17 cellular contexts compared by ENCODE assay signal in genomic region chr22:42430486-42431125, GRCh38. TPM values are rescaled to one million over a fixed set of nuclear protein-coding genes. Genes with fewer than 3 reads are reported as not detected.
DNase-seq lines count a peak whose midpoint lies in the region; ATAC-seq and TF ChIP-seq lines count a peak whose summit lies in the region.
"Had no signal": no experiment of that assay in that cellular context is flagged by ENCODE, and none has a peak within 500 bp of the region (broad histone marks: within the 10 kb centered on the region; RNA-seq: fewer than 3 reads in every experiment).

No MANE protein-coding gene starts in this region.

- DNase-seq in NOMO-1 treated with dmso at 0.1 percent for 144 hours (lab: John Stamatoyannopoulos, UW; ENCODE audit: unreplicated experiment) (peak; percentile 37), fibroblast of villous mesenchyme (ENCODE audit: low read depth) (peak; percentile 21), neural progenitor cell (ENCODE audit: low spot score) (no peak), HFFc6 (no peak), NCI-H2081 treated with DMSO at 0.1 percent for 48 hours (lab: John Stamatoyannopoulos, UW) (no peak)
- DNase-seq: activated CD4-positive, alpha-beta T cell treated with anti-CD3 and anti-CD28 coated beads, Interleukin-2, amount 10 ng/mL, durations not matched to agents 24 days and 14 days; activated naive CD8-positive, alpha-beta T cell treated with anti-CD3 and anti-CD28 coated beads, Interleukin-2, amount 50 U/mL, for 24 hours; CD4-positive, alpha-beta memory T cell; cortex of kidney; NCI-H1436; NCI-H524 treated with DMSO at 0.1 percent for 48 hours; stimulated activated CD4-positive, alpha-beta T cell treated with anti-CD3 and anti-CD28 coated beads, Interleukin-15, amount 100 ng/mL, for 24 hours had no signal

- no peak overlapping the region for H3K4me3 Mint-ChIP-seq in neural progenitor cell
- no peak overlapping the region for H3K4me3 Mint-ChIP-seq in HFFc6
- H3K4me3 Mint-ChIP-seq: activated CD4-positive, alpha-beta T cell treated with anti-CD3 and anti-CD28 coated beads, Interleukin-2, amount 10 ng/mL, durations not matched to agents 24 days and 14 days; activated naive CD8-positive, alpha-beta T cell treated with anti-CD3 and anti-CD28 coated beads, Interleukin-2, amount 50 U/mL, for 24 hours; activated T-helper 17 cell treated with anti-CD3 and anti-CD28 coated beads, Interleukin-2, amount 50 U/mL, for 72 hours; CD4-positive, alpha-beta memory T cell had no signal

- no peak for TF ChIP-seq CTCF in fibroblast of villous mesenchyme (IDR thresholded peaks at IDR 0.05; ENCODE audit: insufficient read depth, low read depth, low read length)
- no peak for TF ChIP-seq CTCF in neural progenitor cell (IDR thresholded peaks at IDR 0.05)
- TF ChIP-seq CTCF in HFFc6 (IDR thresholded peaks at IDR 0.05): no peak

- H3K9me3 Mint-ChIP-seq in neural progenitor cell (peaks cover 3% of the 10 kb centered on the region), HFFc6 (no peaks in the 10 kb centered on the region)
- H3K9me3 Mint-ChIP-seq: activated CD4-positive, alpha-beta T cell treated with anti-CD3 and anti-CD28 coated beads, Interleukin-2, amount 10 ng/mL, durations not matched to agents 24 days and 14 days; activated naive CD8-positive, alpha-beta T cell treated with anti-CD3 and anti-CD28 coated beads, Interleukin-2, amount 50 U/mL, for 24 hours; activated T-helper 17 cell treated with anti-CD3 and anti-CD28 coated beads, Interleukin-2, amount 50 U/mL, for 72 hours; CD4-positive, alpha-beta memory T cell had no signal

- H3K36me3 Mint-ChIP-seq in neural progenitor cell: no peaks in the 10 kb centered on the region
- H3K36me3 Mint-ChIP-seq in HFFc6 (ENCODE audit: low read depth): no peaks in the 10 kb centered on the region
- H3K36me3 Mint-ChIP-seq: CD4-positive, alpha-beta memory T cell had no signal

- peaks cover 51% of the 10 kb centered on the region for H3K4me1 Mint-ChIP-seq in neural progenitor cell
- H3K4me1 Mint-ChIP-seq in HFFc6 (ENCODE audit: low read depth): no peaks in the 10 kb centered on the region
- H3K4me1 Mint-ChIP-seq: activated CD4-positive, alpha-beta T cell treated with anti-CD3 and anti-CD28 coated beads, Interleukin-2, amount 10 ng/mL, durations not matched to agents 24 days and 14 days; activated naive CD8-positive, alpha-beta T cell treated with anti-CD3 and anti-CD28 coated beads, Interleukin-2, amount 50 U/mL, for 24 hours; activated T-helper 17 cell treated with anti-CD3 and anti-CD28 coated beads, Interleukin-2, amount 50 U/mL, for 72 hours; CD4-positive, alpha-beta memory T cell had no signal

- H3K27ac Mint-ChIP-seq in neural progenitor cell (peak overlapping the region; percentile 86), HFFc6 (no peak overlapping the region)
- H3K27ac Mint-ChIP-seq: activated CD4-positive, alpha-beta T cell treated with anti-CD3 and anti-CD28 coated beads, Interleukin-2, amount 10 ng/mL, durations not matched to agents 24 days and 14 days; activated naive CD8-positive, alpha-beta T cell treated with anti-CD3 and anti-CD28 coated beads, Interleukin-2, amount 50 U/mL, for 24 hours; activated T-helper 17 cell treated with anti-CD3 and anti-CD28 coated beads, Interleukin-2, amount 50 U/mL, for 72 hours had no signal

- H3K4me3 ChIP-seq in BLaER1 (no peak overlapping the region), fibroblast of villous mesenchyme (ENCODE audit: low read depth, low read length) (no peak overlapping the region), neural progenitor cell (no peak overlapping the region)

- peaks cover 17% of the 10 kb centered on the region for H3F3A ChIP-seq in neural progenitor cell (ENCODE audit: low read depth)

- no peak for ATAC-seq in HG02884 (IDR thresholded peaks at IDR 0.05; ENCODE audit: unreplicated experiment)
- ATAC-seq in GM21529 (IDR thresholded peaks at IDR 0.05; ENCODE audit: unreplicated experiment): no peak
- ATAC-seq: activated naive CD8-positive, alpha-beta T cell treated with anti-CD3 and anti-CD28 coated beads, Interleukin-2, amount 50 U/mL, for 24 hours; activated T-helper 17 cell treated with anti-CD3 and anti-CD28 coated beads, Interleukin-2, amount 50 U/mL, for 72 hours had no signal

- H3K4me1 ChIP-seq in BLaER1: peaks cover 84% of the 10 kb centered on the region
- peaks cover 40% of the 10 kb centered on the region for H3K4me1 ChIP-seq in neural progenitor cell

- H3K9me3 ChIP-seq in BLaER1 (no peaks in the 10 kb centered on the region), neural progenitor cell (ENCODE audit: low read depth) (no peaks in the 10 kb centered on the region)
- H3K9me3 ChIP-seq: breast epithelium had no signal

- H3K27me3 ChIP-seq in BLaER1 (no peaks in the 10 kb centered on the region), neural progenitor cell (peaks cover 24% of the 10 kb centered on the region)
- H3K27me3 ChIP-seq: breast epithelium had no signal

- H3K36me3 ChIP-seq in BLaER1: no peaks in the 10 kb centered on the region
- no peaks in the 10 kb centered on the region for H3K36me3 ChIP-seq in neural progenitor cell
- H3K36me3 ChIP-seq: breast epithelium had no signal

- H3K4me2 ChIP-seq in BLaER1 (peak overlapping the region; percentile 97), neural progenitor cell (peak overlapping the region; percentile 41)

- H4K20me1 ChIP-seq in BLaER1: 0 out of 2 replicates have a peak, but pooled peaks cover 5% of the 10 kb centered on the region
- peaks cover 7% of the 10 kb centered on the region for H4K20me1 ChIP-seq in neural progenitor cell (ENCODE audit: low read depth)

- no peak overlapping the region for H2AFZ ChIP-seq in neural progenitor cell (replicated peaks)

- H3K27me3 Mint-ChIP-seq in neural progenitor cell (ENCODE audit: insufficient read depth, low read depth) (peaks cover 27% of the 10 kb centered on the region), HFFc6 (ENCODE audit: insufficient read depth) (peaks cover 49% of the 10 kb centered on the region)

- H3K9ac ChIP-seq in BLaER1: no peak overlapping the region; the same call in 1 of the 2 replicates
- H3K9ac ChIP-seq in neural progenitor cell: no peak overlapping the region

- H3K27ac ChIP-seq in BLaER1 (0 out of 2 replicates have a peak overlapping the region, but pooled peaks have one; percentile 37), neural progenitor cell (no peak overlapping the region)
- H3K27ac ChIP-seq: breast epithelium had no signal

- H3K79me2 ChIP-seq in neural progenitor cell (ENCODE audit: low read depth): no peaks in the 10 kb centered on the region

RNA-seq across cellular contexts. Expression of gene NFAM1, which starts 1.6 kb away (rescaled TPM):
- total RNA-seq in fibroblast of villous mesenchyme: not detected in 2 replicates
- total RNA-seq in neural progenitor cell (ENCODE audit: low replicate concordance): 0.19 and 0.40 TPM in 2 replicates
- total RNA-seq in HFFc6 (2021; fragmentation: NEBNext Ultra II Directional; extraction: Animal tissue kit (Norgen Biotek cat#: 25700)): not detected

Comparison
In these comparisons a context has a peak if more than half of its experiments do, and no peak if none do; other contexts are left out.
1. DNase-seq: peak in NOMO-1 treated with dmso at 0.1 percent for 144 hours (single experiment) and fibroblast of villous mesenchyme (single experiment); none in neural progenitor cell (single experiment), HFFc6 (single experiment) and NCI-H2081 treated with DMSO at 0.1 percent for 48 hours (single experiment).